26 cellular contexts compared by ENCODE assay signal in the genomic region with DNA sequence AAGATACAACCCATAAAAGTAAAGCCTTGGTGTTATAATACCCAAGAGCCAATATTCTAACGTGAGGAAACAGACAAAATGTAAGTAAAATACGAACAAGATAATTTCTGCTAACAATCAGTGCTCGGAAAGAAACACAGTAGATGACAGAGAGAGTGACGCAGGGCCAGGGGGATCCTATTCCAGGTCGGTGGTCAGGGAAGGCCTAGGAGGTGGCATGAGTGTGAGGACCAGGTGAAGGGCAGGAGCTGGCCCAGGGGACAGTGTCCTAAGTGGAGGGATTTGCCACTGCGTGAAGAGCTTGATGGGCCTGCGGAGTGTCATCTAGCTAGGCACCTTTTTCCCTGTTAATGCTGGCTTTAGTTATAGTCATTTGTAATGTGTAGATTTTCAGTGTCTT. TPM values are rescaled to one million over a fixed set of nuclear protein-coding genes. Genes with fewer than 3 reads are reported as not detected.
DNase-seq lines count a peak whose midpoint lies in the region; TF ChIP-seq lines count a peak whose summit lies in the region.
"Had no signal": no experiment of that assay in that cellular context is flagged by ENCODE, and none has a peak within 500 bp of the region (broad histone marks: within the 10 kb centered on the region; RNA-seq: fewer than 3 reads in every experiment).

No MANE protein-coding gene starts in this region.

- DNase-seq in HFFc6, result no peak
- no peak for DNase-seq in chondrocyte (ENCODE audit: low spot score)
- DNase-seq in trophoblast cell, result no peak
- DNase-seq in stimulated activated CD8-positive, alpha-beta memory T cell treated with anti-CD3 and anti-CD28 coated beads, Interleukin-4, amount 100 ng/mL, for 48 hours, result no peak
- no peak for DNase-seq in NCI-H748 treated with DMSO at 0.1 percent for 48 hours (lab: John Stamatoyannopoulos, UW)
- DNase-seq in PC-9, result no peak
- no peak for DNase-seq in stimulated activated CD4-positive, alpha-beta T cell treated with anti-CD3 and anti-CD28 coated beads, Interleukin-4, amount 100 ng/mL, for 1 hour
- DNase-seq: activated CD4-positive, alpha-beta T cell treated with anti-CD3 and anti-CD28 coated beads, Interleukin-2, amount 50 U/mL, for 48 hours; activated CD4-positive, CD25-positive, alpha-beta regulatory T cell treated with anti-CD3 and anti-CD28 coated beads, Interleukin-2, amount 50 U/mL, for 72 hours; activated naive CD4-positive, alpha-beta T cell; colonic mucosa; DMS53; effector memory CD8-positive, alpha-beta T cell; H7; immature natural killer cell; left colon; NCI-H146; NCI-H2107; NCI-H446 treated with DMSO at 0.1 percent for 48 hours; pancreas; retina; small intestine; stomach; T-helper 1 cell had no signal

- POLR2A ChIA-PET in PC-9 (lab: Charles Lee; ENCODE audit: unreplicated experiment), result no interaction called here

- no peaks in the 10 kb centered on the region for H3K9me3 Mint-ChIP-seq in HFFc6
- no peaks in the 10 kb centered on the region for H3K9me3 Mint-ChIP-seq in chondrocyte (ENCODE audit: low read depth)
- H3K9me3 Mint-ChIP-seq: effector memory CD8-positive, alpha-beta T cell; immature natural killer cell had no signal

- CTCF ChIA-PET in PC-9 (lab: Charles Lee), result no interaction called here

- H3K79me1 ChIP-seq in trophoblast cell (ENCODE audit: low read length), result peaks cover 3% of the 10 kb centered on the region

- H3K36me3 Mint-ChIP-seq in HFFc6 (ENCODE audit: low read depth), result peaks cover 8% of the 10 kb centered on the region; the same call in 1 of the 2 replicates
- H3K36me3 Mint-ChIP-seq in chondrocyte (ENCODE audit: low read depth), result peaks cover 3% of the 10 kb centered on the region
- H3K36me3 Mint-ChIP-seq: immature natural killer cell had no signal

- BruUV-seq in PC-9 (replicated peaks; lab: Mats Ljungman, UMichigan), result no TSS peak

- no peaks in the 10 kb centered on the region for H3K9me2 ChIP-seq in PC-9 (ENCODE audit: insufficient read depth)

- H3K9ac ChIP-seq in trophoblast cell (ENCODE audit: low read length), result no peak overlapping the region

- no CpG with 5 or more reads among the region's 7 CpGs for WGBS in trophoblast cell (ENCODE audit: extremely low coverage, insufficient coverage, insufficient read length)

- H2BK5ac ChIP-seq in trophoblast cell (ENCODE audit: low read depth, low read length, poor library complexity), result no peak overlapping the region

- no peak overlapping the region for H4K91ac ChIP-seq in trophoblast cell (ENCODE audit: low read depth, low read length)

- H3K4me1 Mint-ChIP-seq in HFFc6 (ENCODE audit: low read depth) (peaks cover 63% of the 10 kb centered on the region), chondrocyte (ENCODE audit: low read depth) (peaks cover 70% of the 10 kb centered on the region)

- H3K4me3 Mint-ChIP-seq in HFFc6 (peak overlapping the region; percentile 6), chondrocyte (ENCODE audit: unreplicated experiment) (no peak overlapping the region)
- H3K4me3 Mint-ChIP-seq: effector memory CD8-positive, alpha-beta T cell; immature natural killer cell had no signal

- H4K12ac ChIP-seq in trophoblast cell (ENCODE audit: low read depth, low read length), result no peak overlapping the region

- no peak overlapping the region for H3K23ac ChIP-seq in trophoblast cell (ENCODE audit: low read length)

- no peaks in the 10 kb centered on the region for H3F3A ChIP-seq in PC-9 (ENCODE audit: insufficient read depth, low read depth)

- peak overlapping the region; percentile 81 for H2AK5ac ChIP-seq in trophoblast cell (ENCODE audit: low read length)

- no peak overlapping the region for H4K8ac ChIP-seq in trophoblast cell (ENCODE audit: low read depth, low read length)

- no peak overlapping the region for H3K4me2 ChIP-seq in trophoblast cell (ENCODE audit: low read length)
- H3K4me2 ChIP-seq in PC-9, result no peak overlapping the region

- no peaks in the 10 kb centered on the region for H4K20me1 ChIP-seq in PC-9 (ENCODE audit: insufficient read depth)

- intact Hi-C loops in PC-9 (cut with micrococcal nuclease; ENCODE audit: unreplicated experiment), result no loop called here

- TF ChIP-seq CTCF in C4-2B (conservative IDR thresholded peaks at IDR 0.05) (no peak), HFFc6 (IDR thresholded peaks at IDR 0.05) (no peak), chondrocyte (IDR thresholded peaks at IDR 0.05) (no peak), PC-9 (conservative IDR thresholded peaks at IDR 0.05) (no peak)

- peak overlapping the region; percentile 57 for H3K27ac ChIP-seq in C4-2B
- no peak overlapping the region for H3K27ac ChIP-seq in trophoblast cell (ENCODE audit: low read depth, low read length)
- no peak overlapping the region for H3K27ac ChIP-seq in PC-9
- H3K27ac ChIP-seq: pancreas, RWPE1 had no signal

- H3K27ac Mint-ChIP-seq in HFFc6 (peak overlapping the region; percentile 27), chondrocyte (ENCODE audit: unreplicated experiment) (peak overlapping the region; percentile 70)
- H3K27ac Mint-ChIP-seq: effector memory CD8-positive, alpha-beta T cell had no signal

- peak overlapping the region; percentile 90 for H3K18ac ChIP-seq in trophoblast cell (ENCODE audit: low read length)

- no peaks in the 10 kb centered on the region for H3K36me3 ChIP-seq in trophoblast cell (ENCODE audit: control insufficient read depth in 1 of 2, insufficient read depth in 2 of 2, low read length in 2 of 2)
- no peaks in the 10 kb centered on the region for H3K36me3 ChIP-seq in PC-9 (ENCODE audit: low read depth)
- H3K36me3 ChIP-seq: colonic mucosa, pancreas, stomach had no signal

- no peaks in the 10 kb centered on the region for H3K79me2 ChIP-seq in trophoblast cell (ENCODE audit: control insufficient read depth, insufficient read depth, low read length, poor library complexity)
- H3K79me2 ChIP-seq in PC-9 (ENCODE audit: low read depth), result peaks cover 67% of the 10 kb centered on the region

- peak overlapping the region; percentile 72 for H2BK12ac ChIP-seq in trophoblast cell (ENCODE audit: low read length)

- H3K27me3 ChIP-seq in trophoblast cell (ENCODE audit: insufficient read depth, low read length), result no peaks in the 10 kb centered on the region
- no peaks in the 10 kb centered on the region for H3K27me3 ChIP-seq in PC-9 (ENCODE audit: insufficient read depth, low read depth)
- H3K27me3 ChIP-seq: colonic mucosa, pancreas, stomach had no signal

- H3K4me3 ChIP-seq in trophoblast cell (ENCODE audit: low read depth, low read length) (no peak overlapping the region), PC-9 (no peak overlapping the region)
- H3K4me3 ChIP-seq: colonic mucosa, pancreas, stomach had no signal

- no peak overlapping the region for H2AFZ ChIP-seq in trophoblast cell (ENCODE audit: insufficient read depth, low read length, poor library complexity)
- no peak overlapping the region for H2AFZ ChIP-seq in PC-9

- H3K27me3 Mint-ChIP-seq in HFFc6 (ENCODE audit: insufficient read depth), result peaks cover 1% of the 10 kb centered on the region
- H3K27me3 Mint-ChIP-seq in chondrocyte (ENCODE audit: low read depth), result no peaks in the 10 kb centered on the region
- H3K27me3 Mint-ChIP-seq: effector memory CD8-positive, alpha-beta T cell had no signal

- H3K14ac ChIP-seq in trophoblast cell (ENCODE audit: low read length), result no peak overlapping the region

- H3K9me3 ChIP-seq in trophoblast cell (ENCODE audit: insufficient read depth, low read depth, low read length), result no peaks in the 10 kb centered on the region
- H3K9me3 ChIP-seq in PC-9 (ENCODE audit: insufficient read depth, low read depth), result no peaks in the 10 kb centered on the region
- H3K9me3 ChIP-seq: colonic mucosa, pancreas, stomach had no signal

- H3K4me1 ChIP-seq in trophoblast cell (ENCODE audit: control insufficient read depth in 1 of 2, insufficient read depth in 2 of 2, low read length in 2 of 2), result peaks cover 18 to 20% of the 10 kb centered on the region in 2 experiments
- no peaks in the 10 kb centered on the region for H3K4me1 ChIP-seq in PC-9 (replicated peaks; ENCODE audit: insufficient read depth)

- no peak overlapping the region for H3K4ac ChIP-seq in trophoblast cell (ENCODE audit: low read depth, low read length)

- no peak overlapping the region for H2BK120ac ChIP-seq in trophoblast cell (ENCODE audit: insufficient read depth, low read length, poor library complexity)

RNA-seq across cellular contexts. Expression of a gene that starts 35.3 kb away (rescaled TPM):
- 10 to 100 TPM; 14.6 to 20.5 (median 16.6) TPM for total RNA-seq in HFFc6 (2021; fragmentation: NEBNext Ultra II Directional; extraction: Animal tissue kit (Norgen Biotek cat#: 25700))
- 30.4 to 37.8 TPM (median 33.4 TPM) in 3 replicates for total RNA-seq in chondrocyte
- 8.4 and 9.1 TPM in 2 replicates for polyA plus RNA-seq in trophoblast cell (2013)
- total RNA-seq in PC-9 (2021), result 52.1 and 62.8 TPM in 2 replicates
